8 cellular contexts compared by ENCODE assay signal in the genomic region with DNA sequence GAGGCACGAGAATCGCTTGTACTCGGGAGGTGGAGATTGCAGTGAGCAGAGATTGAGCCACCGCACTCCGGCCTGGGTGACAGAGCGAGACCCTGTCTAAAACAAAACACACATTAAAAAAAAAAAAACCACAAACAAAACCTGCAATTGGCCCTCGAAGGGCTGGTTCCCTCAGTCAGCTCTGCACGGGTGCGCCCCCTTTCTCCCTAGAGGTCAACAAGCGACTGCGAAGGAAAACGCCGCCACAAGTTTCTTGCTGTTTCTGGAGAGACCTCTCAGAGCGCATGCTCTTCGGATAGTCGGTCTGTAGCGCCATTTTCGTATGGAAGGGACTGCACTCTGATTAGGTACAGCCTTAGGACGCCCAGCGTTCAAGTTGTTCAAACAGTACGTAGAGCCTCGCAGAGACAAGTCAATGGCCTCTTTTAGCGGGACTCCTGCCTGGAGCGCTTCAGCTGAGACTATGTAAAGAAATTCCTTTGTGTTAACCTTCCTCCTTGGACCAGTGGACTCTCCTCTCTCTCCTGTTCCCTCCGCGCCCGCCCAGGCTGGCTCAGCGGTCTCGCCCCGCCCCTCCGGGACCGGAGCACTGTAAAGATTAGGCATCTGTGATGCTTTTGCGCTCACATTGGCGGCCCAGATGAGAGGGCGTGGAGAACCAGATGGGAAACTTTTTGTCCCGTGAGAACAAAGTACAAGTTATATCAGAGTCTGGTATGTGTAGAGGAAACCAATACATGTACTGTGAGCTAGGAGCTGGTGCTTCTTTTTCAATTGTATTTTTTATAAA. TPM values are rescaled to one million over a fixed set of nuclear protein-coding genes. Genes with fewer than 3 reads are reported as not detected.
A peak's percentile ranks its signal among the peaks of the same experiment; 100 is the strongest.
DNase-seq lines count a peak whose midpoint lies in the region; ATAC-seq and TF ChIP-seq lines count a peak whose summit lies in the region.

No MANE protein-coding gene starts in this region.

- intact Hi-C loops in spleen (cut with DNase I; ENCODE audit: low total_unique reads), result loop anchor here (10.0 kb wide), 3 partner anchors 86 to 216 kb away; partner anchors contain the start of genes RTCA, SASS6 and TRMT13

- H3K4me3 ChIP-seq in AG09309 (ENCODE audit: control insufficient read depth, low read depth, low read length) (peak overlapping the region; percentile 95), WI38 (ENCODE audit: low read depth, low read length) (peak overlapping the region; percentile 95), spleen (peak overlapping the region; percentile 77 to 98 (median 96))

- peak overlapping the region; percentile 93 for H3K27ac ChIP-seq in caudate nucleus (ENCODE audit: low read depth, low read length)
- peak overlapping the region; percentile 88 to 96 (median 94) for H3K27ac ChIP-seq in spleen

- H3K36me3 ChIP-seq in spleen, result peaks cover 0 to 10% (median 1%) of the 10 kb centered on the region in 6 donors

- peak in 1 of 3 donors; percentile 61 for TF ChIP-seq POLR2A in spleen (IDR thresholded peaks at IDR 0.05)

- TF ChIP-seq CTCF in AG09309 (IDR thresholded peaks at IDR 0.05; ENCODE audit: control insufficient read depth, insufficient read depth, low read depth, low read length, missing control alignments) (no peak), WI38 (IDR thresholded peaks at IDR 0.05; ENCODE audit: low read depth, low read length) (no peak), spleen (IDR thresholded peaks at IDR 0.05 in 8 of 11, conservative IDR thresholded peaks at IDR 0.05 in 3 of 11) (peak in 8 of 11 experiments; percentile 9 to 50 (median 40))

- DNase-seq in AG09309 (ENCODE audit: low read depth) (peak; percentile 58), NCI-H2227 (lab: John Stamatoyannopoulos, UW; ENCODE audit: unreplicated experiment) (peak; percentile 92), caudate nucleus (lab: John Stamatoyannopoulos, UW) (peak in 56 of 61 donors; percentile 14 to 82 (median 65)), inferior parietal cortex (ENCODE audit: extremely low spot score) (peak; percentile 90), spleen (peak; percentile 94)

- no peaks in the 10 kb centered on the region for H3K9me3 ChIP-seq in spleen

- ATAC-seq in GM18907 (IDR thresholded peaks at IDR 0.05; ENCODE audit: unreplicated experiment) (peak; percentile 70), HG03139 (IDR thresholded peaks at IDR 0.05; ENCODE audit: unreplicated experiment) (peak; percentile 52)

- no peaks in the 10 kb centered on the region for H3K27me3 ChIP-seq in spleen (replicated peaks in 1 of 7)

- WGBS in spleen, 5 donors, result 2 to 3% (median 3%) methylated on average over 36 of the region's 36 CpGs

- H3K4me1 ChIP-seq in spleen, result peaks cover 24 to 41% (median 36%) of the 10 kb centered on the region in 6 donors

RNA-seq across cellular contexts. Expression of gene CDC14A, which starts 1.0 kb away (rescaled TPM):
- 10 to 100 TPM; 17.4 to 58.5 (median 31.3) TPM for total RNA-seq in spleen
- 1 to 10 TPM; 3.8 to 4.5 (median 4.2) TPM for polyA plus RNA-seq in spleen

Comparison
In these comparisons a context has a peak if more than half of its experiments do, and no peak if none do; other contexts are left out.
1. Peak in every context shown above with its lines: DNase-seq, ATAC-seq, H3K4me3 ChIP-seq and H3K27ac ChIP-seq.
2. CTCF ChIP-seq: peak in spleen (8 of 11); none in AG09309 (single experiment) and WI38 (single experiment).